ENCODE assay signal across 10 cellular contexts in genomic region chr11:129973068-129973467, GRCh38. TPM values are rescaled to one million over a fixed set of nuclear protein-coding genes. Genes with fewer than 3 reads are reported as not detected.
A peak's percentile ranks its signal among the peaks of the same experiment; 100 is the strongest.
DNase-seq lines count a peak whose midpoint lies in the region; ATAC-seq and TF ChIP-seq lines count a peak whose summit lies in the region.
"Had no signal": no experiment of that assay in that cellular context is flagged by ENCODE, and none has a peak within 500 bp of the region (broad histone marks: within the 10 kb centered on the region; RNA-seq: fewer than 3 reads in every experiment).

No MANE protein-coding gene starts in this region.

- TF ChIP-seq CTCF in nephron (IDR thresholded peaks at IDR 0.05; ENCODE audit: unreplicated experiment in 3 of 3) (no peak), ascending aorta (IDR thresholded peaks at IDR 0.05) (no peak)

- H3K36me3 ChIP-seq in ascending aorta = no peaks in the 10 kb centered on the region

- H3K27ac ChIP-seq in ascending aorta = no peak overlapping the region

- H3K9me3 ChIP-seq in ascending aorta = no peaks in the 10 kb centered on the region

- no peaks in the 10 kb centered on the region for H3K27me3 ChIP-seq in ascending aorta

- DNase-seq in NAMALWA (ENCODE audit: low spot score) = peak; percentile 90
- no peak for DNase-seq in SW480 (ENCODE audit: low spot score)
- no peak for DNase-seq in ascending aorta (ENCODE audit: low spot score in 2 of 2)
- DNase-seq in activated CD8-positive, alpha-beta memory T cell treated with anti-CD3 and anti-CD28 coated beads, Interleukin-2, amount 50 U/mL, for 48 hours = no peak
- DNase-seq in OCI-M2 (lab: John Stamatoyannopoulos, UW; ENCODE audit: unreplicated experiment) = no peak
- DNase-seq: glutamatergic neuron had no signal

- peaks cover 5% of the 10 kb centered on the region for H3K36me3 Mint-ChIP-seq in nephron (ENCODE audit: low read depth)

- peak; percentile 73 for ATAC-seq in GM18873 (IDR thresholded peaks at IDR 0.05; ENCODE audit: low FRiP score, unreplicated experiment)
- peak; percentile 90 for ATAC-seq in HG02678 (IDR thresholded peaks at IDR 0.05; ENCODE audit: unreplicated experiment)

- no peak overlapping the region for H3K4me3 ChIP-seq in ascending aorta

- H3K27me3 Mint-ChIP-seq in nephron (ENCODE audit: low read depth) = no peaks in the 10 kb centered on the region

- H3K27ac Mint-ChIP-seq in nephron = peak overlapping the region; percentile 52 to 82 (median 62)

- H3K4me1 Mint-ChIP-seq in nephron = peaks cover 36% of the 10 kb centered on the region

- no peak overlapping the region for H3K4me3 Mint-ChIP-seq in nephron
- H3K4me3 Mint-ChIP-seq: neural crest cell had no signal

- intact Hi-C loops in ascending aorta (cut with DNase I) = no loop called here

- no peaks in the 10 kb centered on the region for H3K4me1 ChIP-seq in ascending aorta

- H3K9me3 Mint-ChIP-seq in nephron = no peaks in the 10 kb centered on the region
- H3K9me3 Mint-ChIP-seq: neural crest cell had no signal

RNA-seq across cellular contexts. Expression of gene PRDM10, which starts 29.6 kb away (rescaled TPM):
- 48.1 TPM for total RNA-seq in ascending aorta
